Comparison of ENCODE assay signal across 24 cellular contexts in the genomic region with DNA sequence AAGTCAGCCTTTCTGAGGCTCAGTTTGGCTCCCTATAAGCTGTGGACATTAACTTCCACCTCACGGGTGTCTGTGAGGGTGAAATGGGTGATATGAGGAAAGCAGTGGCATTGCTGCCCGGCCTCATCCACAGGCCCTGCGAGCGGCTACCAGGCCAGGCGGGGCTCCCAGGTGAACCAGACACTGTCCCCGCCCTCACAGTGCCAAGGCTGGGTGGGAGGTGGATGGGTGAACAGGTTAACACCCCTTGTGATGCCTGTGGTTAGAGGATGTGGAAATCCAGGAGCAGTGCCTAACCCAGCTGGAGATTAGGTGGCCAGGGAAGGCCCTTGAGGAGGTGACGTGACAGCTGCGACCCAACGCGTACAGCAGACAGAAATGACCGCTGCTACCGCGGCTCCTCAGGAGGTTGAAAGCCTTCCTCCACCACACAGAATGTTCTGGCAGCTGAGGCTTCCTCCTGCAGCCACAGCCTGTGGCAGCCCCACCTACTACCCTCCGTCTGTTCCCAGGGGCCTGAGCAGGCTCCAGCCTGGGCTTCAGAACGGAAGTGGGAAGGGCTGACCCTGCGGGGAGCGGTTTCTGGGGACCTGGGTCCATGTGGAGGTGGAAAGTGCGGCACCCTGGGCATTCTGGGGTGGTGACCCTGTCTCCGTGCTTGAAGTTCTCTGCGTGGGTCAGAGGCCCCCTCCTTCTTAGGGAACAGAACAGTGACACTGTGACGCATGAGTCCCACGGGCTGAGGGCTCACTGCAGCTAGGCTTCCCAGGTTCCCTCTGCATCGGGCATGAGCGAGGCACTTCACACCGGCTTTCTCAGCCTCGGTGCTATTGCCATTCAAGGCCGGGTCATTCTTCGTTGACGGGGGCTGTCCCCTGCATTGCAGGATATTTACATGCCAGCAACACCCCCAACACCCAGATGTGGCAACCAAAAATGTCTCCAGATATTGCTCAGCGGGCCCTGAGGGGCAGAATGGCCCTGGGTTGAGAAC. TPM values are rescaled to one million over a fixed set of nuclear protein-coding genes. Genes with fewer than 3 reads are reported as not detected.
DNase-seq lines count a peak whose midpoint lies in the region; ATAC-seq, FAIRE-seq and TF ChIP-seq lines count a peak whose summit lies in the region.
"Had no signal": no experiment of that assay in that cellular context is flagged by ENCODE, and none has a peak within 500 bp of the region (broad histone marks: within the 10 kb centered on the region; RNA-seq: fewer than 3 reads in every experiment).

No MANE protein-coding gene starts in this region.

- H3K18ac ChIP-seq in H1 (ENCODE audit: extremely low read depth, low read length): no peak overlapping the region

- no peak overlapping the region for H3K4me2 ChIP-seq in H1 (ENCODE audit: insufficient read depth in 1 of 2, low read depth in 2 of 2, low read length in 2 of 2)

- no peak for TF ChIP-seq EP300 in H1 (IDR thresholded peaks at IDR 0.05; ENCODE audit: borderline replicate concordance in 1 of 2, low read depth in 2 of 2, low read length in 2 of 2)

- H4K91ac ChIP-seq in H1 (replicated peaks; ENCODE audit: insufficient read length, low read length): no peak overlapping the region

- H2BK15ac ChIP-seq in H1 (ENCODE audit: low read length): no peak overlapping the region

- H2BK20ac ChIP-seq in H1 (ENCODE audit: low read length): no peak overlapping the region

- H3K56ac ChIP-seq in H1 (replicated peaks; ENCODE audit: insufficient read length, low read depth, low read length): no peak overlapping the region

- no peak overlapping the region for H4K8ac ChIP-seq in H1 (ENCODE audit: extremely low read depth, insufficient read depth, low read length)

- H2BK5ac ChIP-seq in H1 (ENCODE audit: low read depth, low read length): 0 out of 2 replicates have a peak overlapping the region, but pooled peaks have one; percentile 24

- TF ChIP-seq CTCF in WERI-Rb-1 (IDR thresholded peaks at IDR 0.05; ENCODE audit: low read depth, low read length) (no peak), H1 (IDR thresholded peaks at IDR 0.05; ENCODE audit: control extremely low read depth in 1 of 3, insufficient read depth in 1 of 3, low read depth in 1 of 3, low read length in 3 of 3) (no peak), left ventricle myocardium inferior (IDR thresholded peaks at IDR 0.05; ENCODE audit: borderline replicate concordance) (no peak), psoas muscle (IDR thresholded peaks at IDR 0.05) (no peak)
- no peak for TF ChIP-seq CTCF in CD4-positive, alpha-beta T cell (IDR thresholded peaks at IDR 0.05)

- TF ChIP-seq POLR2A in H1 (IDR thresholded peaks at IDR 0.05; ENCODE audit: control extremely low read depth in 1 of 2, low read depth in 2 of 2, low read length in 2 of 2): no peak

- no peak overlapping the region for H3K4ac ChIP-seq in H1 (replicated peaks; ENCODE audit: insufficient read length, low read depth, low read length)

- 95% methylated on average over 29 of the region's 30 CpGs; no CpG with 5 or more reads in 1 of the 2 experiments for WGBS in H1 (ENCODE audit: extremely low coverage in 1 of 2, insufficient coverage in 1 of 2, insufficient read length in 1 of 2, insufficient replicate concordance in 2 of 2, low coverage in 1 of 2, low lambda C conversion rate in 2 of 2, missing lambda C conversion rate in 1 of 2), 2 experiments
- 78 to 83% (median 78%) methylated on average over 30 of the region's 30 CpGs for WGBS in psoas muscle, 3 donors

- H2BK120ac ChIP-seq in H1 (replicated peaks; ENCODE audit: low read depth, low read length): no peak overlapping the region

- no peak overlapping the region for H2AFZ ChIP-seq in H1 (ENCODE audit: low read length)

- DNase-seq in WERI-Rb-1 (no peak), H1 (ENCODE audit: low read depth in 1 of 2, low spot score in 2 of 2) (no peak), left ventricle myocardium inferior (peak; percentile 49), psoas muscle (peak in 1 of 2 donors; percentile 62), inferior parietal cortex (ENCODE audit: extremely low spot score) (no peak), NCI-H748 (lab: John Stamatoyannopoulos, UW; ENCODE audit: unreplicated experiment) (no peak), DMS153 (lab: John Stamatoyannopoulos, UW) (no peak)
- no peak for DNase-seq in CD4-positive, alpha-beta T cell
- DNase-seq: C1 segment of cervical spinal cord, DMS79, NCI-H1092 treated with DMSO at 0.1 percent for 48 hours, NCI-H146, NCI-H2029 treated with DMSO at 0.1 percent for 48 hours, NCI-H2171, NCI-H526 treated with DMSO at 0.1 percent for 48 hours, SHP77 had no signal

- H3K4me3 ChIP-seq in WERI-Rb-1 (ENCODE audit: low read depth, low read length) (no peak overlapping the region), H1 (ENCODE audit: extremely low read depth in 1 of 4, insufficient read depth in 2 of 4, low read depth in 3 of 4, low read length in 4 of 4) (no peak overlapping the region), left ventricle myocardium inferior (peak overlapping the region; percentile 33), psoas muscle (no peak overlapping the region)

- H3K27ac ChIP-seq in WERI-Rb-1 (peak overlapping the region; percentile 28; the same call in 1 of the 2 replicates), H1 (ENCODE audit: low read depth, low read length) (no peak overlapping the region), left ventricle myocardium inferior (replicated peaks) (peak overlapping the region; percentile 83), psoas muscle (peak overlapping the region; percentile 3)
- no peak overlapping the region for H3K27ac ChIP-seq in CD4-positive, alpha-beta T cell (ENCODE audit: low read depth, low read length)
- H3K27ac ChIP-seq: HL-60 had no signal

- H3K23ac ChIP-seq in H1 (ENCODE audit: insufficient read length): no peak overlapping the region

- no peak overlapping the region for H3K4me3 Mint-ChIP-seq in CD4-positive, alpha-beta T cell
- H3K4me3 Mint-ChIP-seq: IgD-negative memory B cell had no signal

- H3K9me3 Mint-ChIP-seq in CD4-positive, alpha-beta T cell: no peaks in the 10 kb centered on the region

- H3K36me3 ChIP-seq in WERI-Rb-1 (peaks cover 54% of the 10 kb centered on the region), H1 (ENCODE audit: control insufficient read depth in 2 of 4, insufficient read depth in 4 of 4, low read length in 3 of 4) (peaks cover 0 to 30% (median 4%) of the 10 kb centered on the region in 4 experiments; a peak in 5 of 8 replicates), left ventricle myocardium inferior (peaks cover 63% of the 10 kb centered on the region), psoas muscle (ENCODE audit: insufficient read depth in 1 of 2, low read depth in 1 of 2) (peaks cover 0 to 88% of the 10 kb centered on the region in 2 donors)

- no peak overlapping the region for H2AK5ac ChIP-seq in H1 (ENCODE audit: low read depth, low read length)

- no peak overlapping the region for H2BK12ac ChIP-seq in H1 (ENCODE audit: low read depth, low read length)

- CTCF ChIA-PET in H1 (lab: Charles Lee; ENCODE audit: partially characterized antibody): interaction anchor here (0.6 to 6.1 kb wide), 4 partner anchors 45 to 176 kb away, joined by 3 to 40 read pairs (median 4); no protein-coding TSS in a partner anchor
- CTCF ChIA-PET in CD4-positive, alpha-beta T cell (lab: Charles Lee): no interaction called here

- no peaks in the 10 kb centered on the region for H3K79me1 ChIP-seq in H1 (ENCODE audit: low read depth, low read length)

- H3K4me1 ChIP-seq in H1 (replicated peaks in 1 of 4; ENCODE audit: control insufficient read depth in 3 of 4, insufficient read depth in 4 of 4, low read length in 3 of 4): no peaks in the 10 kb centered on the region
- peaks cover 21% of the 10 kb centered on the region for H3K4me1 ChIP-seq in left ventricle myocardium inferior
- H3K4me1 ChIP-seq in psoas muscle: no peaks in the 10 kb centered on the region

- intact Hi-C loops in left ventricle myocardium inferior (cut with micrococcal nuclease): no loop called here
- intact Hi-C loops in psoas muscle (cut with DNase I): no loop called here
- intact Hi-C loops in CD4-positive, alpha-beta T cell (cut with DNase I, micrococcal nuclease): no loop called here

- no peak overlapping the region for H3K14ac ChIP-seq in H1 (ENCODE audit: insufficient read length)

- H4K20me1 ChIP-seq in H1 (replicated peaks in 1 of 2; ENCODE audit: control insufficient read depth in 1 of 2, insufficient read depth in 2 of 2, low read length in 2 of 2): no peaks in the 10 kb centered on the region

- no peaks in the 10 kb centered on the region for H3K27me3 ChIP-seq in WERI-Rb-1 (ENCODE audit: insufficient read depth, low read depth, severe bottlenecking)
- no peaks in the 10 kb centered on the region for H3K27me3 ChIP-seq in H1 (replicated peaks in 1 of 4; ENCODE audit: control insufficient read depth in 3 of 4, extremely low read depth in 1 of 4, insufficient read depth in 3 of 4, low read length in 3 of 4)
- H3K27me3 ChIP-seq in left ventricle myocardium inferior (ENCODE audit: low read depth): no peaks in the 10 kb centered on the region
- H3K27me3 ChIP-seq in psoas muscle (ENCODE audit: insufficient read depth in 3 of 3, low read length in 2 of 3): no peaks in the 10 kb centered on the region
- no peaks in the 10 kb centered on the region for H3K27me3 ChIP-seq in CD4-positive, alpha-beta T cell (ENCODE audit: control insufficient read depth, insufficient read depth, low read length)

- H3K79me2 ChIP-seq in H1 (ENCODE audit: control insufficient read depth in 1 of 2, insufficient read depth in 2 of 2, low read length in 2 of 2): no peaks in the 10 kb centered on the region

- no peaks in the 10 kb centered on the region for H3K27me3 Mint-ChIP-seq in CD4-positive, alpha-beta T cell
- H3K27me3 Mint-ChIP-seq: IgD-negative memory B cell had no signal

- H4K5ac ChIP-seq in H1 (ENCODE audit: insufficient read length, low read depth, low read length): no peak overlapping the region

- no peaks in the 10 kb centered on the region for H3K4me1 Mint-ChIP-seq in CD4-positive, alpha-beta T cell (ENCODE audit: low read depth)
- H3K4me1 Mint-ChIP-seq: IgD-negative memory B cell had no signal

- no peaks in the 10 kb centered on the region for H3K9me3 ChIP-seq in WERI-Rb-1 (ENCODE audit: severe bottlenecking)
- H3K9me3 ChIP-seq in H1 (ENCODE audit: insufficient read depth in 2 of 2, low read depth in 1 of 2, low read length in 1 of 2): no peaks in the 10 kb centered on the region
- no peaks in the 10 kb centered on the region for H3K9me3 ChIP-seq in left ventricle myocardium inferior (replicated peaks)
- H3K9me3 ChIP-seq in psoas muscle: no peaks in the 10 kb centered on the region
- no peaks in the 10 kb centered on the region for H3K9me3 ChIP-seq in CD4-positive, alpha-beta T cell (ENCODE audit: control insufficient read depth, low read length)

- peak in 3 of 4 donors; percentile 29 to 53 (median 36) for ATAC-seq in psoas muscle
- ATAC-seq in CD4-positive, alpha-beta T cell (ENCODE audit: poor library complexity): no peak
- ATAC-seq: SK-N-SH treated with all-trans-retinoic acid at 6 μM for 48 hours had no signal

- no peak for TF ChIP-seq RAD21 in H1 (IDR thresholded peaks at IDR 0.05 in 1 of 2, conservative IDR thresholded peaks at IDR 0.05 in 1 of 2; ENCODE audit: low read depth in 2 of 2, low read length in 2 of 2)

- peaks cover 50% of the 10 kb centered on the region for H3K36me3 Mint-ChIP-seq in CD4-positive, alpha-beta T cell (ENCODE audit: low read depth)

- H3K23me2 ChIP-seq in H1 (ENCODE audit: low read depth, low read length): no peaks in the 10 kb centered on the region

- no peak for FAIRE-seq in H1 (lab: Jason Lieb, UNC)
- FAIRE-seq: D721Med, GM12892, GM18507, H54, RCC 7860 had no signal

- no peak overlapping the region for H3K27ac Mint-ChIP-seq in CD4-positive, alpha-beta T cell
- H3K27ac Mint-ChIP-seq: IgD-negative memory B cell had no signal

- H3K9ac ChIP-seq in H1 (replicated peaks in 1 of 4; ENCODE audit: extremely low read depth in 1 of 4, low read depth in 3 of 4, low read length in 3 of 4): no peak overlapping the region

- POLR2A ChIA-PET in H1 (lab: Charles Lee; ENCODE audit: partially characterized antibody): interaction anchor here (0.6 to 1.5 kb wide), 4 partner anchors 9 to 30 kb away, joined by 3 to 5 read pairs (median 4); partner anchors contain the start of genes MMAB and MVK
- POLR2A ChIA-PET in CD4-positive, alpha-beta T cell (lab: Charles Lee): no interaction called here

RNA-seq across cellular contexts. Expression of gene MMAB, which starts 9.7 kb away (rescaled TPM):
- total RNA-seq in H1 (2021; fragmentation: NEBNext Ultra II Directional; extraction: Animal tissue kit (Norgen Biotek cat#: 25700)): 17.1 and 18.5 TPM in 2 replicates
- polyA plus RNA-seq in H1 (2011; rRNA removed) (12.9 and 14.5 TPM in 2 replicates), psoas muscle (10 to 100 TPM; 17.3 to 34.6 (median 24.7) TPM)
- polyA plus RNA-seq in H1 (2011; cell fraction: cytosol; rRNA removed): 15.4 TPM
- 14.1 TPM for polyA plus RNA-seq in H1 (2011; cell fraction: nucleus; rRNA removed)
- polyA plus RNA-seq in H1 (2012, experiment 1 of 2): 19.3 to 22.5 TPM (median 21.5 TPM) in 4 replicates
- 24.4 TPM for polyA plus RNA-seq in H1 (2012, experiment 2 of 2)
- polyA plus RNA-seq in H1 (2013, experiment 1 of 2): 13.2 TPM
- 14.4 TPM for polyA plus RNA-seq in H1 (2013, experiment 2 of 2)
- polyA minus RNA-seq in H1 (2011; rRNA and poly(A)+ RNA removed): 11.6 and 14.7 TPM in 2 replicates
- polyA minus RNA-seq in H1 (2011; cell fraction: cytosol; rRNA and poly(A)+ RNA removed): 11.4 TPM
- 16.3 TPM for polyA minus RNA-seq in H1 (2011; cell fraction: nucleus; rRNA and poly(A)+ RNA removed)
- total RNA-seq in left ventricle myocardium inferior (55.4 TPM), psoas muscle (10 to 100 TPM; 28.5 to 43.3 (median 38.1) TPM)
- total RNA-seq in CD4-positive, alpha-beta T cell: 1 to 10 TPM; 8.6 to 9.2 TPM

RNA-seq across cellular contexts. Expression of gene MVK, which starts 10.0 kb away (rescaled TPM):
- total RNA-seq in H1 (2021; fragmentation: NEBNext Ultra II Directional; extraction: Animal tissue kit (Norgen Biotek cat#: 25700)): 15.7 and 17.0 TPM in 2 replicates
- polyA plus RNA-seq in H1 (2011; rRNA removed): 20.9 and 21.5 TPM in 2 replicates
- 14.7 TPM for polyA plus RNA-seq in H1 (2011; cell fraction: cytosol; rRNA removed)
- polyA plus RNA-seq in H1 (2011; cell fraction: nucleus; rRNA removed): 20.3 TPM
- polyA plus RNA-seq in H1 (2012, experiment 1 of 2): 13.6 to 17.0 TPM (median 14.5 TPM) in 4 replicates
- polyA plus RNA-seq in H1 (2012, experiment 2 of 2): 12.2 TPM
- polyA plus RNA-seq in H1 (2013, experiment 1 of 2): 14.5 TPM
- 16.0 TPM for polyA plus RNA-seq in H1 (2013, experiment 2 of 2)
- polyA minus RNA-seq in H1 (2011; rRNA and poly(A)+ RNA removed): 11.4 and 17.2 TPM in 2 replicates
- polyA minus RNA-seq in H1 (2011; cell fraction: cytosol; rRNA and poly(A)+ RNA removed): 5.5 TPM
- polyA minus RNA-seq in H1 (2011; cell fraction: nucleus; rRNA and poly(A)+ RNA removed): 14.6 TPM
- total RNA-seq in left ventricle myocardium inferior: 8.4 TPM
- total RNA-seq in psoas muscle: 10 to 100 TPM in 1 of 4 donors, 1 to 10 TPM in 3; 7.5 to 11.4 (median 8.7) TPM
- polyA plus RNA-seq in psoas muscle: 10 to 100 TPM in 2 of 3 donors, 1 to 10 TPM in 1; 6.4 to 10.5 (median 10.2) TPM
- total RNA-seq in CD4-positive, alpha-beta T cell: 1 to 10 TPM; 8.2 to 8.4 TPM

Comparison
In these comparisons a context has a peak if more than half of its experiments do, and no peak if none do; other contexts are left out.
1. H3K27ac ChIP-seq: peak in WERI-Rb-1 (single experiment), left ventricle myocardium inferior (single experiment) and psoas muscle (single experiment); none in H1 (single experiment) and CD4-positive, alpha-beta T cell (single experiment).